ENCODE assay signal across 8 cellular contexts in genomic region chr2:181715033-181715630, GRCh38. TPM values are rescaled to one million over a fixed set of nuclear protein-coding genes. Genes with fewer than 3 reads are reported as not detected.
A peak's percentile ranks its signal among the peaks of the same experiment; 100 is the strongest.
DNase-seq lines count a peak whose midpoint lies in the region; ATAC-seq and TF ChIP-seq lines count a peak whose summit lies in the region.

No MANE protein-coding gene starts in this region.

- H3K27ac ChIP-seq in ACC112 (ENCODE audit: low read depth, low read length) (no peak overlapping the region), VCaP (no peak overlapping the region), breast epithelium (no peak overlapping the region)

- no peaks in the 10 kb centered on the region for H3K79me2 ChIP-seq in ACC112 (ENCODE audit: control insufficient read depth, insufficient read depth, low read length, unreplicated experiment)

- H3K4me1 ChIP-seq in ACC112 (ENCODE audit: control insufficient read depth, insufficient read depth, low read length, unreplicated experiment): no peaks in the 10 kb centered on the region
- no peaks in the 10 kb centered on the region for H3K4me1 ChIP-seq in breast epithelium

- DNase-seq in NCI-H2196 (lab: John Stamatoyannopoulos, UW; ENCODE audit: unreplicated experiment) (peak; percentile 79), breast epithelium (ENCODE audit: low spot score in 2 of 2) (peak in 1 of 2 donors; percentile 52), islet precursor cell (peak; percentile 80)
- DNase-seq in stimulated activated CD4-positive, alpha-beta T cell treated with anti-CD3 and anti-CD28 coated beads, Interleukin-1b, Interleukin-23, amount 100 ng/mL, for 48 hours: peak; percentile 64

- H3K9me3 ChIP-seq in breast epithelium: no peaks in the 10 kb centered on the region

- H3K4me3 ChIP-seq in ACC112 (ENCODE audit: low read depth, low read length): no peak overlapping the region
- no peak overlapping the region for H3K4me3 ChIP-seq in breast epithelium

- TF ChIP-seq CTCF in VCaP (conservative IDR thresholded peaks at IDR 0.05): peak; percentile 72
- TF ChIP-seq CTCF in breast epithelium (IDR thresholded peaks at IDR 0.05): peak in 2 of 3 donors; percentile 41 to 76

- H3K27me3 ChIP-seq in ACC112 (ENCODE audit: insufficient read depth, low read length): no peaks in the 10 kb centered on the region
- H3K27me3 ChIP-seq in breast epithelium: no peaks in the 10 kb centered on the region

- H3K36me3 ChIP-seq in ACC112 (ENCODE audit: insufficient read depth, low read length) (no peaks in the 10 kb centered on the region), breast epithelium (no peaks in the 10 kb centered on the region)

- peak overlapping the region; percentile 98 for H2AFZ ChIP-seq in ACC112 (ENCODE audit: low read length, unreplicated experiment)

- ATAC-seq in GM18520 (IDR thresholded peaks at IDR 0.05; ENCODE audit: unreplicated experiment) (peak; percentile 80), HG03139 (IDR thresholded peaks at IDR 0.05; ENCODE audit: unreplicated experiment) (peak; percentile 91)

- intact Hi-C loops in breast epithelium (cut with DNase I; ENCODE audit: low total_unique reads): no loop called here

- TF ChIP-seq POLR2A in breast epithelium (IDR thresholded peaks at IDR 0.05): no peak

RNA-seq across cellular contexts. Expression of gene NEUROD1, which starts 34.8 kb away (rescaled TPM):
- total RNA-seq in breast epithelium: not detected

RNA-seq across cellular contexts. Expression of gene CERKL, which starts 58.2 kb away (rescaled TPM):
- total RNA-seq in breast epithelium: under 1 TPM in 2 of 3 donors, not detected in 1; 0.29 to 0.33 TPM
